In the genomic region with DNA sequence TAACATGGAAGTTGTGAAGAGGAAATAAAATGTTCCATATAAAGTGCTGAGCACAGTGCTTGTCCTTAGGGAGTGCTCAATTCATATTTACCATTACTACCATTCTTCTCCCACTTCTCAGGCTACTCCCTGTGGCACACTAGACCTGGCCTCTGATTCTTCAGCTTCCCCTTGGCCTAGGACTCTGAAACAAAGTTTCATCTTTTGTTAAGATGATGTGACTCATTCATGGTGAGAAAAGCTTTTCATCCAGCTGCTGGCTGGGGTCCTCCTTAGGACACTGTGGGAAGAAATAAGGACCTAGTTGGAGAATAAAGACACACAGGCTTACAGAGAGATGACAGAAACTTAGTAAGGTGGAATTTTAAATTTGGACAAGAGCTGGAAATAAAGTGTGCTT, we compare ENCODE assay signal across 23 cellular contexts.
DNase-seq lines count a peak whose midpoint lies in the region; ATAC-seq lines count a peak whose summit lies in the region.
"Had no signal": no experiment of that assay in that cellular context is flagged by ENCODE, and none has a peak within 500 bp of the region (broad histone marks: within the 10 kb centered on the region; RNA-seq: fewer than 3 reads in every experiment).

No MANE protein-coding gene starts in this region.

- DNase-seq in T-helper 1 cell, result no peak
- DNase-seq in GM03348 (ENCODE audit: low spot score), result peak; percentile 28
- DNase-seq in iris pigment epithelial cell (ENCODE audit: low read depth), result peak; percentile 16
- no peak for DNase-seq in activated effector memory CD4-positive, alpha-beta T cell treated with anti-CD3 and anti-CD28 coated beads, Interleukin-2, amount 50 U/mL, for 16 hours
- no peak for DNase-seq in NCI-H510A (lab: John Stamatoyannopoulos, UW)
- DNase-seq: Calu3; dorsolateral prefrontal cortex; hypothalamus; NCI-H1436; NCI-H446 treated with DMSO at 0.1 percent for 48 hours; nucleus accumbens; psoas muscle; sigmoid colon; stimulated activated CD4-positive, alpha-beta T cell treated with anti-CD3 and anti-CD28 coated beads, Interleukin-15, amount 100 ng/mL, for 24 hours; stimulated activated naive CD4-positive, alpha-beta T cell had no signal

- H3K9me3 Mint-ChIP-seq in T-helper 1 cell treated with Interleukin-12 subunit alpha and Interleukin-12 subunit beta and Interleukin-4 antibody, amounts not matched to agents 30 μg/mL and 1 μg/mL, for 36 hours, result peaks cover 5% of the 10 kb centered on the region
- peaks cover 5% of the 10 kb centered on the region for H3K9me3 Mint-ChIP-seq in activated T-helper 17 cell treated with anti-CD3 and anti-CD28 coated beads, Interleukin-2, amount 50 U/mL, for 72 hours
- H3K9me3 Mint-ChIP-seq: H9, memory B cell had no signal

- ATAC-seq in activated T-helper 17 cell treated with anti-CD3 and anti-CD28 coated beads, Interleukin-2, amount 50 U/mL, for 72 hours (replicated peaks), result no peak
- no peak for ATAC-seq in GM21717 (IDR thresholded peaks at IDR 0.05; ENCODE audit: unreplicated experiment)
- ATAC-seq: K562, left lobe of liver, psoas muscle had no signal

- peaks cover 8% of the 10 kb centered on the region for H3K4me1 Mint-ChIP-seq in T-helper 1 cell treated with Interleukin-12 subunit alpha and Interleukin-12 subunit beta and Interleukin-4 antibody, amounts not matched to agents 30 μg/mL and 1 μg/mL, for 36 hours (ENCODE audit: low read depth)
- peaks cover 31% of the 10 kb centered on the region for H3K4me1 Mint-ChIP-seq in activated T-helper 17 cell treated with anti-CD3 and anti-CD28 coated beads, Interleukin-2, amount 50 U/mL, for 72 hours
- H3K4me1 Mint-ChIP-seq: memory B cell had no signal

- H3K4me3 Mint-ChIP-seq in T-helper 1 cell treated with Interleukin-12 subunit alpha and Interleukin-12 subunit beta and Interleukin-4 antibody, amounts not matched to agents 30 μg/mL and 1 μg/mL, for 36 hours, result no peak overlapping the region
- peak overlapping the region; percentile 54 for H3K4me3 Mint-ChIP-seq in activated T-helper 17 cell treated with anti-CD3 and anti-CD28 coated beads, Interleukin-2, amount 50 U/mL, for 72 hours
- H3K4me3 Mint-ChIP-seq: H9, memory B cell had no signal

- peaks cover 6% of the 10 kb centered on the region for H3K36me3 Mint-ChIP-seq in T-helper 1 cell treated with Interleukin-12 subunit alpha and Interleukin-12 subunit beta and Interleukin-4 antibody, amounts not matched to agents 30 μg/mL and 1 μg/mL, for 36 hours (ENCODE audit: low read depth)
- H3K36me3 Mint-ChIP-seq in activated T-helper 17 cell treated with anti-CD3 and anti-CD28 coated beads, Interleukin-2, amount 50 U/mL, for 72 hours (ENCODE audit: low read depth), result no peaks in the 10 kb centered on the region
- H3K36me3 Mint-ChIP-seq: memory B cell had no signal

- H3K27me3 Mint-ChIP-seq in T-helper 1 cell treated with Interleukin-12 subunit alpha and Interleukin-12 subunit beta and Interleukin-4 antibody, amounts not matched to agents 30 μg/mL and 1 μg/mL, for 36 hours (ENCODE audit: low read depth), result no peaks in the 10 kb centered on the region
- no peaks in the 10 kb centered on the region for H3K27me3 Mint-ChIP-seq in activated T-helper 17 cell treated with anti-CD3 and anti-CD28 coated beads, Interleukin-2, amount 50 U/mL, for 72 hours

- peak overlapping the region; percentile 67 for H3K27ac Mint-ChIP-seq in T-helper 1 cell treated with Interleukin-12 subunit alpha and Interleukin-12 subunit beta and Interleukin-4 antibody, amounts not matched to agents 30 μg/mL and 1 μg/mL, for 36 hours
- H3K27ac Mint-ChIP-seq in activated T-helper 17 cell treated with anti-CD3 and anti-CD28 coated beads, Interleukin-2, amount 50 U/mL, for 72 hours, result peak overlapping the region; percentile 84
- H3K27ac Mint-ChIP-seq: activated naive CD4-positive, alpha-beta T cell treated with anti-CD3 and anti-CD28 coated beads, Interleukin-2, amount 50 U/mL, for 72 hours; memory B cell had no signal

Comparison
In these comparisons a context has a peak if more than half of its experiments do, and no peak if none do; other contexts are left out.
1. DNase-seq: peak in GM03348 (single experiment) and iris pigment epithelial cell (single experiment); none in T-helper 1 cell (0 of 5), activated effector memory CD4-positive, alpha-beta T cell treated with anti-CD3 and anti-CD28 coated beads, Interleukin-2, amount 50 U/mL, for 16 hours (single experiment) and NCI-H510A (single experiment).